In genomic region chr19:54137913-54138776, GRCh38 we compare ENCODE assay signal across 6 cellular contexts. TPM values are rescaled to one million over a fixed set of nuclear protein-coding genes. Genes with fewer than 3 reads are reported as not detected.
DNase-seq lines count a peak whose midpoint lies in the region; ATAC-seq, FAIRE-seq and TF ChIP-seq lines count a peak whose summit lies in the region.

No MANE protein-coding gene starts in this region.

- H3K27me3 ChIP-seq in heart left ventricle (peaks cover 0 to 3% (median 0%) of the 10 kb centered on the region in 9 donors), pancreas (no peaks in the 10 kb centered on the region)

- ATAC-seq in heart left ventricle: no peak
- ATAC-seq in Right ventricle myocardium superior (ENCODE audit: poor library complexity): no peak
- peak in 1 of 4 donors; percentile 2 for ATAC-seq in pancreas
- no peak for ATAC-seq in GM21825 (IDR thresholded peaks at IDR 0.05; ENCODE audit: unreplicated experiment)

- H3K4me1 ChIP-seq in heart left ventricle: peaks cover 5 to 48% (median 36%) of the 10 kb centered on the region in 12 donors
- H3K4me1 ChIP-seq in pancreas: peaks cover 0 to 20% (median 3%) of the 10 kb centered on the region in 3 donors

- intact Hi-C loops in heart left ventricle (cut with DNase I) (loop anchor here in 1 of 10 donors (1.0 to 2.0 kb wide), 4 partner anchors 21 to 52 kb away; partner anchors contain the start of genes LENG1, NDUFA3, PRPF31 and TFPT), Right ventricle myocardium superior (cut with DNase I) (no loop called here), pancreas (cut with DNase I) (no loop called here)

- FAIRE-seq in pancreas (lab: Jason Lieb, UNC): no peak

- no peak for TF ChIP-seq POLR2A in heart left ventricle (IDR thresholded peaks at IDR 0.05)

- H3K27ac ChIP-seq in heart left ventricle (peak overlapping the region; percentile 86 to 100 (median 95)), pancreas (peak overlapping the region; percentile 82 to 92 (median 90))

- 1 to 4% (median 2%) methylated on average over 21 to 90 of the region's 90 CpGs for WGBS in heart left ventricle, 4 donors
- 1% methylated on average over 52 to 89 of the region's 90 CpGs for WGBS in pancreas, 2 donors

- H3K36me3 ChIP-seq in heart left ventricle (peaks cover 0 to 30% (median 14%) of the 10 kb centered on the region in 9 donors), pancreas (peaks cover 0 to 7% (median 0%) of the 10 kb centered on the region in 3 donors)

- H3K4me3 ChIP-seq in heart left ventricle (peak overlapping the region; percentile 74 to 100 (median 96)), choroid plexus epithelial cell (ENCODE audit: low read depth, low read length) (peak overlapping the region; percentile 86), pancreas (peak overlapping the region; percentile 98 to 100 (median 100))

- no peaks in the 10 kb centered on the region for H3K9me3 ChIP-seq in heart left ventricle
- H3K9me3 ChIP-seq in pancreas: no peaks in the 10 kb centered on the region

- DNase-seq in heart left ventricle: no peak
- DNase-seq in Right ventricle myocardium superior: no peak
- no peak for DNase-seq in choroid plexus epithelial cell (ENCODE audit: low read depth)
- peak in 3 of 6 donors; percentile 69 to 87 (median 70) for DNase-seq in pancreas
- DNase-seq in SW480 (ENCODE audit: low spot score): no peak

- TF ChIP-seq CTCF in heart left ventricle (IDR thresholded peaks at IDR 0.05): peak in 3 of 12 donors; percentile 6 to 9 (median 8)
- no peak for TF ChIP-seq CTCF in choroid plexus epithelial cell (conservative IDR thresholded peaks at IDR 0.05; ENCODE audit: low read depth, low read length)
- no peak for TF ChIP-seq CTCF in pancreas (IDR thresholded peaks at IDR 0.05)

RNA-seq across cellular contexts. Expression of gene CNOT3, which starts 0.6 kb away (rescaled TPM):
- total RNA-seq in heart left ventricle: 10 to 100 TPM; 12.6 to 28.2 (median 18.5) TPM
- polyA plus RNA-seq in heart left ventricle: 10 to 100 TPM; 14.2 to 18.1 TPM
- total RNA-seq in Right ventricle myocardium superior: 17.6 TPM
- total RNA-seq in pancreas: 10 to 100 TPM; 16.8 to 28.5 (median 21.3) TPM
- 10 to 100 TPM; 39.0 to 40.0 TPM for polyA plus RNA-seq in pancreas

RNA-seq across cellular contexts. Expression of gene LENG1, which starts 21.4 kb away (rescaled TPM):
- total RNA-seq in heart left ventricle (1 to 10 TPM; 5.4 to 8.7 (median 6.8) TPM), Right ventricle myocardium superior (6.5 TPM), pancreas (1 to 10 TPM; 2.1 to 5.1 (median 4.4) TPM)
- polyA plus RNA-seq in heart left ventricle (10 to 100 TPM; 14.4 to 18.6 TPM), pancreas (1 to 10 TPM; 9.6 to 9.7 TPM)

RNA-seq across cellular contexts. Expression of gene PRPF31, which starts 22.6 kb away (rescaled TPM):
- total RNA-seq in heart left ventricle (10 to 100 TPM; 30.0 to 58.4 (median 37.8) TPM), Right ventricle myocardium superior (39.9 TPM), pancreas (10 to 100 TPM; 14.4 to 27.2 (median 19.5) TPM)
- polyA plus RNA-seq in heart left ventricle (10 to 100 TPM; 42.0 to 57.6 TPM), pancreas (10 to 100 TPM; 45.0 to 47.1 TPM)

RNA-seq across cellular contexts. Expression of gene TFPT, which starts 22.7 kb away (rescaled TPM):
- 10 to 100 TPM in 8 of 9 donors, 1 to 10 TPM in 1; 9.6 to 23.1 (median 12.5) TPM for total RNA-seq in heart left ventricle
- polyA plus RNA-seq in heart left ventricle: 10 to 100 TPM; 26.0 to 26.5 TPM
- 9.4 TPM for total RNA-seq in Right ventricle myocardium superior
- 1 to 10 TPM; 3.8 to 8.8 (median 5.0) TPM for total RNA-seq in pancreas
- 10 to 100 TPM; 16.1 to 16.6 TPM for polyA plus RNA-seq in pancreas

RNA-seq across cellular contexts. Expression of gene TMC4, which starts 34.8 kb away (rescaled TPM):
- 1 to 10 TPM in 7 of 9 donors, under 1 TPM in 1, not detected in 1; 0.58 to 4.5 (median 2.1) TPM for total RNA-seq in heart left ventricle
- polyA plus RNA-seq in heart left ventricle: 1 to 10 TPM; 1.2 to 3.6 TPM
- 0.91 TPM for total RNA-seq in Right ventricle myocardium superior
- total RNA-seq in pancreas: 10 to 100 TPM; 51.8 to 66.5 (median 56.2) TPM
- 10 to 100 TPM; 80.0 to 88.9 TPM for polyA plus RNA-seq in pancreas
